24 cellular contexts compared by ENCODE assay signal in genomic region chr9:134740071-134740470, GRCh38.
DNase-seq lines count a peak whose midpoint lies in the region; ATAC-seq, FAIRE-seq and TF ChIP-seq lines count a peak whose summit lies in the region.
"Had no signal": no experiment of that assay in that cellular context is flagged by ENCODE, and none has a peak within 500 bp of the region (broad histone marks: within the 10 kb centered on the region; RNA-seq: fewer than 3 reads in every experiment).

No MANE protein-coding gene starts in this region.

- dilution Hi-C loops in IMR-90 (cut with HindIII; ENCODE audit: low sequenced_read_pairs, unreplicated experiment), result no loop called here

- no peak overlapping the region for H3K18ac ChIP-seq in IMR-90 (ENCODE audit: low read depth, low read length)
- no peak overlapping the region for H3K18ac ChIP-seq in H1 (ENCODE audit: extremely low read depth, low read length)

- peaks cover 12 to 78% of the 10 kb centered on the region in 2 experiments for H3K79me1 ChIP-seq in IMR-90 (ENCODE audit: low read depth in 1 of 2, low read length in 2 of 2)
- H3K79me1 ChIP-seq in H1 (ENCODE audit: low read depth, low read length), result peaks cover 3% of the 10 kb centered on the region; the same call in 1 of the 2 replicates

- H3K56ac ChIP-seq in IMR-90 (ENCODE audit: extremely low read depth, insufficient read depth, low read length) (no peak overlapping the region), H1 (replicated peaks; ENCODE audit: insufficient read length, low read depth, low read length) (no peak overlapping the region)

- H3K4me3 ChIP-seq in IMR-90 (ENCODE audit: insufficient read depth, low read depth, low read length), result no peak overlapping the region
- no peak overlapping the region for H3K4me3 ChIP-seq in astrocyte (ENCODE audit: insufficient read depth, low read depth, low read length)
- no peak overlapping the region for H3K4me3 ChIP-seq in H1 (ENCODE audit: extremely low read depth in 1 of 4, insufficient read depth in 2 of 4, low read depth in 3 of 4, low read length in 4 of 4)
- H3K4me3 ChIP-seq: A549; BLaER1 treated with 17β-estradiol and CSF1 and Interleukin-3, amounts not matched to agents 10 nM and 100 nM had no signal

- no TSS peak for BruUV-seq in IMR-90 (replicated peaks; lab: Mats Ljungman, UMichigan)

- H3K27me3 ChIP-seq in IMR-90 (ENCODE audit: control insufficient read depth, insufficient read depth, low read length) (no peaks in the 10 kb centered on the region), astrocyte (ENCODE audit: insufficient read depth, low read length) (no peaks in the 10 kb centered on the region), H1 (replicated peaks in 1 of 4; ENCODE audit: control insufficient read depth in 3 of 4, extremely low read depth in 1 of 4, insufficient read depth in 3 of 4, low read length in 3 of 4) (no peaks in the 10 kb centered on the region; a peak in 1 of 7 replicates)

- FAIRE-seq in astrocyte (lab: Jason Lieb, UNC), result no peak
- no peak for FAIRE-seq in H1 (lab: Jason Lieb, UNC)
- FAIRE-seq: A549, D721Med, G401.6, GM12891, GM19239 had no signal

- H2BK5ac ChIP-seq in IMR-90 (ENCODE audit: low read depth, low read length, poor library complexity, severe bottlenecking) (no peak overlapping the region), H1 (ENCODE audit: low read depth, low read length) (0 out of 2 replicates have a peak overlapping the region, but pooled peaks have one; percentile 5)

- H4K5ac ChIP-seq in IMR-90 (ENCODE audit: low read depth, low read length) (no peak overlapping the region), H1 (ENCODE audit: insufficient read length, low read depth, low read length) (no peak overlapping the region)

- H3K36me3 Mint-ChIP-seq in astrocyte (ENCODE audit: low read depth, unreplicated experiment), result peaks cover 23% of the 10 kb centered on the region
- H3K36me3 Mint-ChIP-seq in osteocyte (ENCODE audit: unreplicated experiment), result peaks cover 28% of the 10 kb centered on the region
- H3K36me3 Mint-ChIP-seq in T-cell, result no peaks in the 10 kb centered on the region
- H3K36me3 Mint-ChIP-seq: CD8-positive, alpha-beta T cell had no signal

- peaks cover 25% of the 10 kb centered on the region for H3K4me1 Mint-ChIP-seq in astrocyte (ENCODE audit: low read depth, unreplicated experiment)
- peaks cover 20% of the 10 kb centered on the region for H3K4me1 Mint-ChIP-seq in osteocyte (ENCODE audit: unreplicated experiment)
- no peaks in the 10 kb centered on the region for H3K4me1 Mint-ChIP-seq in T-cell
- H3K4me1 Mint-ChIP-seq: B cell had no signal

- no peak overlapping the region for H2AK9ac ChIP-seq in IMR-90 (replicated peaks; ENCODE audit: low read depth, low read length, poor library complexity)

- no peak for TF ChIP-seq EP300 in H1 (IDR thresholded peaks at IDR 0.05; ENCODE audit: borderline replicate concordance in 1 of 2, low read depth in 2 of 2, low read length in 2 of 2)

- H2AK5ac ChIP-seq in IMR-90 (ENCODE audit: low read depth, low read length), result no peak overlapping the region
- H2AK5ac ChIP-seq in H1 (ENCODE audit: low read depth, low read length), result no peak overlapping the region

- H2AFZ ChIP-seq in IMR-90 (replicated peaks; ENCODE audit: low read length, poor library complexity) (peak overlapping the region; percentile 14), astrocyte (ENCODE audit: low read depth, low read length) (no peak overlapping the region), H1 (ENCODE audit: low read length) (no peak overlapping the region)

- H3K4me2 ChIP-seq in IMR-90 (ENCODE audit: low read depth, low read length) (no peak overlapping the region), astrocyte (ENCODE audit: low read length) (no peak overlapping the region), H1 (ENCODE audit: insufficient read depth in 1 of 2, low read depth in 2 of 2, low read length in 2 of 2) (no peak overlapping the region)
- H3K4me2 ChIP-seq: A549 had no signal

- TF ChIP-seq RAD21 in IMR-90 (IDR thresholded peaks at IDR 0.05; ENCODE audit: low read length) (no peak), H1 (IDR thresholded peaks at IDR 0.05 in 1 of 2, conservative IDR thresholded peaks at IDR 0.05 in 1 of 2; ENCODE audit: low read depth in 2 of 2, low read length in 2 of 2) (no peak)

- H3K14ac ChIP-seq in IMR-90 (replicated peaks; ENCODE audit: low read depth, low read length) (no peak overlapping the region), H1 (ENCODE audit: insufficient read length) (no peak overlapping the region)

- H3K27me3 Mint-ChIP-seq in astrocyte (ENCODE audit: low read depth, unreplicated experiment), result no peaks in the 10 kb centered on the region
- H3K27me3 Mint-ChIP-seq in osteocyte (ENCODE audit: unreplicated experiment), result no peaks in the 10 kb centered on the region
- H3K27me3 Mint-ChIP-seq in T-cell, result peaks cover 0 to 6% of the 10 kb centered on the region in 2 donors
- H3K27me3 Mint-ChIP-seq: B cell had no signal

- POLR2A ChIA-PET in IMR-90 (lab: Charles Lee; ENCODE audit: unreplicated experiment), result no interaction called here
- POLR2A ChIA-PET in H1 (lab: Charles Lee; ENCODE audit: partially characterized antibody), result no interaction called here
- POLR2A ChIA-PET in T-cell (lab: Charles Lee), result no interaction called here

- H3K4ac ChIP-seq in IMR-90 (ENCODE audit: low read depth, low read length), result no peak overlapping the region
- no peak overlapping the region for H3K4ac ChIP-seq in H1 (replicated peaks; ENCODE audit: insufficient read length, low read depth, low read length)

- peaks cover 47% of the 10 kb centered on the region for H3K79me2 ChIP-seq in astrocyte (ENCODE audit: insufficient read depth, low read length)
- no peaks in the 10 kb centered on the region for H3K79me2 ChIP-seq in H1 (ENCODE audit: control insufficient read depth in 1 of 2, insufficient read depth in 2 of 2, low read length in 2 of 2)

- H3K4me1 ChIP-seq in IMR-90 (ENCODE audit: control insufficient read depth, insufficient read depth, low read length), result peaks cover 4% of the 10 kb centered on the region
- no peaks in the 10 kb centered on the region for H3K4me1 ChIP-seq in astrocyte (ENCODE audit: insufficient read depth, low read length)
- peaks cover 0 to 7% (median 1%) of the 10 kb centered on the region in 4 experiments; a peak in 3 of 7 replicates for H3K4me1 ChIP-seq in H1 (replicated peaks in 1 of 4; ENCODE audit: control insufficient read depth in 3 of 4, insufficient read depth in 4 of 4, low read length in 3 of 4)
- H3K4me1 ChIP-seq: A549, Caco-2 had no signal

- H3K27ac Mint-ChIP-seq in astrocyte (ENCODE audit: unreplicated experiment) (peak overlapping the region; percentile 83), osteocyte (ENCODE audit: unreplicated experiment) (peak overlapping the region; percentile 70), T-cell (no peak overlapping the region)
- H3K27ac Mint-ChIP-seq: B cell; CD4-positive, alpha-beta T cell; CD8-positive, alpha-beta T cell had no signal

- ATAC-seq in IMR-90 (ENCODE audit: low read depth), result no peak
- ATAC-seq in T-cell (replicated peaks in 1 of 4), result no peak
- ATAC-seq in HG03469 (IDR thresholded peaks at IDR 0.05; ENCODE audit: unreplicated experiment), result no peak
- no peak for ATAC-seq in GM21390 (IDR thresholded peaks at IDR 0.05; ENCODE audit: unreplicated experiment)
- ATAC-seq: CD8-positive, alpha-beta T cell had no signal

- H3K23me2 ChIP-seq in H1 (ENCODE audit: low read depth, low read length), result peaks cover 6% of the 10 kb centered on the region; the same call in 1 of the 2 replicates

- no peak overlapping the region for H2BK15ac ChIP-seq in IMR-90 (ENCODE audit: low read depth, low read length)
- no peak overlapping the region for H2BK15ac ChIP-seq in H1 (ENCODE audit: low read length)

- no peak overlapping the region for H3K23ac ChIP-seq in IMR-90 (ENCODE audit: low read depth, low read length)
- H3K23ac ChIP-seq in H1 (ENCODE audit: insufficient read length), result no peak overlapping the region

- H2BK12ac ChIP-seq in H1 (ENCODE audit: low read depth, low read length), result peak overlapping the region; percentile 19; the same call in 1 of the 2 replicates

- TF ChIP-seq CTCF in IMR-90 (conservative IDR thresholded peaks at IDR 0.05; ENCODE audit: low read depth, low read length) (no peak), astrocyte (IDR thresholded peaks at IDR 0.05; ENCODE audit: insufficient read depth, low read depth, low read length) (no peak), H1 (IDR thresholded peaks at IDR 0.05; ENCODE audit: control extremely low read depth in 1 of 3, insufficient read depth in 1 of 3, low read depth in 1 of 3, low read length in 3 of 3) (no peak), osteocyte (IDR thresholded peaks at IDR 0.05) (no peak)

- H4K91ac ChIP-seq in IMR-90 (ENCODE audit: insufficient read depth, low read depth, low read length) (no peak overlapping the region), H1 (replicated peaks; ENCODE audit: insufficient read length, low read length) (no peak overlapping the region)

- intact Hi-C loops in IMR-90 (cut with micrococcal nuclease), result no loop called here

- peaks cover 9% of the 10 kb centered on the region for H3K9me1 ChIP-seq in IMR-90 (ENCODE audit: insufficient read depth, low read length)

- H2BK20ac ChIP-seq in IMR-90 (ENCODE audit: low read depth, low read length) (no peak overlapping the region), H1 (ENCODE audit: low read length) (no peak overlapping the region)

- peaks cover 89% of the 10 kb centered on the region for H3K36me3 ChIP-seq in IMR-90 (ENCODE audit: control insufficient read depth, insufficient read depth, low read length)
- H3K36me3 ChIP-seq in astrocyte (ENCODE audit: insufficient read depth, low read length), result peaks cover 62% of the 10 kb centered on the region
- peaks cover 0 to 7% (median 2%) of the 10 kb centered on the region in 4 experiments; a peak in 3 of 8 replicates for H3K36me3 ChIP-seq in H1 (ENCODE audit: control insufficient read depth in 2 of 4, insufficient read depth in 4 of 4, low read length in 3 of 4)

- in situ Hi-C loops in IMR-90 (cut with MboI; ENCODE audit: low sequenced_read_pairs), result no loop called here

- H3K4me3 Mint-ChIP-seq in astrocyte (ENCODE audit: unreplicated experiment) (no peak overlapping the region), osteocyte (ENCODE audit: unreplicated experiment) (no peak overlapping the region), T-cell (no peak overlapping the region)
- H3K4me3 Mint-ChIP-seq: B cell; CD4-positive, alpha-beta T cell; CD8-positive, alpha-beta T cell had no signal

- H4K20me1 ChIP-seq in IMR-90 (ENCODE audit: insufficient read depth, low read length), result peaks cover 90% of the 10 kb centered on the region
- H4K20me1 ChIP-seq in astrocyte (ENCODE audit: insufficient read depth, low read length), result peaks cover 100% of the 10 kb centered on the region
- H4K20me1 ChIP-seq in H1 (replicated peaks in 1 of 2; ENCODE audit: control insufficient read depth in 1 of 2, insufficient read depth in 2 of 2, low read length in 2 of 2), result peaks cover 0 to 10% of the 10 kb centered on the region in 2 experiments

- CTCF ChIA-PET in IMR-90 (lab: Yijun Ruan, JAX) (interaction anchor here (1.1 to 1.5 kb wide), 2 partner anchors 43 to 290 kb away, joined by 4 read pairs; no protein-coding TSS in a partner anchor), H1 (lab: Charles Lee; ENCODE audit: partially characterized antibody) (interaction anchor here (0.6 to 5.1 kb wide), 23 partner anchors 10 to 715 kb away, joined by 3 to 30 read pairs (median 4); no protein-coding TSS in a partner anchor), T-cell (lab: Charles Lee) (no interaction called here)

- H4K8ac ChIP-seq in IMR-90 (ENCODE audit: low read depth in 2 of 2, low read length in 2 of 2) (no peak overlapping the region), H1 (ENCODE audit: extremely low read depth, insufficient read depth, low read length) (no peak overlapping the region)

- H3K9me3 Mint-ChIP-seq in astrocyte (ENCODE audit: unreplicated experiment), result peaks cover 2% of the 10 kb centered on the region
- no peaks in the 10 kb centered on the region for H3K9me3 Mint-ChIP-seq in osteocyte (ENCODE audit: unreplicated experiment)
- H3K9me3 Mint-ChIP-seq in T-cell, result no peaks in the 10 kb centered on the region
- H3K9me3 Mint-ChIP-seq: CD4-positive, alpha-beta T cell; CD8-positive, alpha-beta T cell had no signal

- H2BK120ac ChIP-seq in IMR-90 (ENCODE audit: low read depth, low read length) (no peak overlapping the region), H1 (replicated peaks; ENCODE audit: low read depth, low read length) (no peak overlapping the region)

- no peak overlapping the region for H3K27ac ChIP-seq in IMR-90 (ENCODE audit: insufficient read depth, low read length)
- H3K27ac ChIP-seq in astrocyte (ENCODE audit: low read depth, low read length), result no peak overlapping the region
- no peak overlapping the region for H3K27ac ChIP-seq in H1 (ENCODE audit: low read depth, low read length)
- H3K27ac ChIP-seq: 22Rv1; A549; BLaER1 treated with 17β-estradiol and CSF1 and Interleukin-3, amounts not matched to agents 10 nM and 100 nM; C4-2B had no signal

- no peak for DNase-seq in IMR-90
- no peak for DNase-seq in astrocyte (ENCODE audit: low read depth)
- no peak for DNase-seq in H1 (ENCODE audit: low read depth in 1 of 2, low spot score in 2 of 2)
- no peak for DNase-seq in osteocyte (ENCODE audit: extremely low spot score, unreplicated experiment)
- DNase-seq in T-cell, result no peak
- no peak for DNase-seq in stimulated activated CD4-positive, alpha-beta T cell treated with anti-CD3 and anti-CD28 coated beads, Interleukin-15, amount 100 ng/mL, for 24 hours
- DNase-seq: AML-193; Caco-2; Calu3; CD4-positive, alpha-beta T cell; CD8-positive, alpha-beta T cell; DMS79 treated with DMSO at 0.1 percent for 48 hours; GF-D8 had no signal

- TF ChIP-seq POLR2A in IMR-90 (IDR thresholded peaks at IDR 0.05; ENCODE audit: low read depth, low read length), result no peak
- TF ChIP-seq POLR2A in H1 (IDR thresholded peaks at IDR 0.05; ENCODE audit: control extremely low read depth in 1 of 2, low read depth in 2 of 2, low read length in 2 of 2), result no peak

- WGBS in IMR-90 (ENCODE audit: extremely low coverage in 2 of 2, insufficient read length in 1 of 2), 2 experiments, result 93% methylated on average over 8 of the region's 16 CpGs; no CpG with 5 or more reads in 1 of the 2 experiments
- 87% methylated on average over 16 of the region's 16 CpGs; no CpG with 5 or more reads in 1 of the 2 experiments for WGBS in H1 (ENCODE audit: extremely low coverage in 1 of 2, insufficient coverage in 1 of 2, insufficient read length in 1 of 2, insufficient replicate concordance in 2 of 2, low coverage in 1 of 2, low lambda C conversion rate in 2 of 2, missing lambda C conversion rate in 1 of 2), 2 experiments

- H3K9me3 ChIP-seq in IMR-90 (ENCODE audit: control insufficient read depth, insufficient read depth, low read length), result no peaks in the 10 kb centered on the region
- H3K9me3 ChIP-seq in astrocyte (ENCODE audit: insufficient read depth, low read depth, low read length), result peaks cover 5% of the 10 kb centered on the region
- peaks cover 5 to 9% of the 10 kb centered on the region in 2 experiments; a peak in 2 of 4 replicates for H3K9me3 ChIP-seq in H1 (ENCODE audit: insufficient read depth in 2 of 2, low read depth in 1 of 2, low read length in 1 of 2)
- H3K9me3 ChIP-seq: A549 had no signal

- H3K9ac ChIP-seq in IMR-90 (ENCODE audit: low read depth, low read length) (no peak overlapping the region), astrocyte (ENCODE audit: low read length) (no peak overlapping the region), H1 (replicated peaks in 1 of 4; ENCODE audit: extremely low read depth in 1 of 4, low read depth in 3 of 4, low read length in 3 of 4) (no peak overlapping the region; a peak in 1 of 7 replicates)
- H3K9ac ChIP-seq: BLaER1 treated with 17β-estradiol and CSF1 and Interleukin-3, amounts not matched to agents 10 nM and 100 nM had no signal

Comparison
In these comparisons a context has a peak if more than half of its experiments do, and no peak if none do; other contexts are left out.
1. H3K27ac Mint-ChIP-seq: peak in astrocyte (single experiment) and osteocyte (single experiment); none in T-cell (0 of 2).
2. CTCF ChIA-PET loops: an anchor here in IMR-90 (1.1 to 1.5 kb wide) and H1 (0.6 to 5.1 kb wide); none called in T-cell.